Comparison of ENCODE assay signal across 8 cellular contexts in genomic region chr4:72302981-72303704, GRCh38.
A peak's percentile ranks its signal among the peaks of the same experiment; 100 is the strongest.
DNase-seq lines count a peak whose midpoint lies in the region; ATAC-seq, FAIRE-seq and TF ChIP-seq lines count a peak whose summit lies in the region.

No MANE protein-coding gene starts in this region.

- no peaks in the 10 kb centered on the region for H3K9me3 Mint-ChIP-seq in naive thymus-derived CD8-positive, alpha-beta T cell

- 40% methylated on average over 4 of the region's 4 CpGs for WGBS in A549 (ENCODE audit: missing lambda C conversion rate)
- WGBS in aorta, 2 donors = 63 to 75% methylated on average over 4 of the region's 4 CpGs

- TF ChIP-seq RAD21 in A549 (conservative IDR thresholded peaks at IDR 0.05 in 1 of 2, IDR thresholded peaks at IDR 0.05 in 1 of 2) = peak; percentile 36 to 38; a peak in 4 of 5 replicates

- CTCF ChIA-PET in A549 (lab: Yijun Ruan, JAX) = interaction anchor here (0.6 to 2.3 kb wide), 5 partner anchors 9 to 29 kb away, joined by 3 to 9 read pairs (median 3); no protein-coding TSS in a partner anchor

- H3K4me3 Mint-ChIP-seq in naive thymus-derived CD8-positive, alpha-beta T cell = no peak overlapping the region

- peak; percentile 82 to 90 for ATAC-seq in A549
- peak; percentile 98 for ATAC-seq in HG02571 (IDR thresholded peaks at IDR 0.05; ENCODE audit: unreplicated experiment)
- peak; percentile 49 to 58 for ATAC-seq in naive thymus-derived CD8-positive, alpha-beta T cell
- peak; percentile 57 for ATAC-seq in aorta (ENCODE audit: low FRiP score)

- H3K4me2 ChIP-seq in A549 = no peak overlapping the region

- DNase-seq in A549 (ENCODE audit: low read depth in 1 of 2, low spot score in 1 of 2) (peak; percentile 3 to 24), MV-4-11 (lab: John Stamatoyannopoulos, UW) (peak; percentile 26), epithelial cell of proximal tubule (ENCODE audit: low read depth) (no peak), aorta (no peak)
- DNase-seq in activated CD4-positive, alpha-beta T cell treated with anti-CD3 and anti-CD28 coated beads for 48 hours = peak; percentile 42
- DNase-seq in naive thymus-derived CD8-positive, alpha-beta T cell = peak; percentile 3 to 65 (median 30)

- intact Hi-C loops in aorta (cut with DNase I) = no loop called here

- no peaks in the 10 kb centered on the region for H3K4me1 ChIP-seq in A549
- H3K4me1 ChIP-seq in aorta (ENCODE audit: control insufficient read depth in 1 of 2, insufficient read depth in 2 of 2, low read length in 2 of 2) = no peaks in the 10 kb centered on the region

- H3K27me3 Mint-ChIP-seq in naive thymus-derived CD8-positive, alpha-beta T cell = peaks cover 0 to 4% (median 0%) of the 10 kb centered on the region in 5 donors

- peak overlapping the region in 1 of 10 donors; percentile 56 for H3K27ac Mint-ChIP-seq in naive thymus-derived CD8-positive, alpha-beta T cell

- POLR2A ChIA-PET in A549 (lab: Yijun Ruan, JAX) = no interaction called here
- POLR2A ChIA-PET in naive thymus-derived CD8-positive, alpha-beta T cell (lab: Charles Lee) = no interaction called here

- H3K4me1 Mint-ChIP-seq in naive thymus-derived CD8-positive, alpha-beta T cell = peaks cover 0 to 2% (median 0%) of the 10 kb centered on the region in 4 donors

- H3K27ac ChIP-seq in A549 (no peak overlapping the region), aorta (ENCODE audit: low read depth in 1 of 2, low read length in 2 of 2) (no peak overlapping the region)

- no peak for TF ChIP-seq POLR2A in A549 (IDR thresholded peaks at IDR 0.05; ENCODE audit: low read length)

- no peak for TF ChIP-seq EP300 in A549 (IDR thresholded peaks at IDR 0.05)

- no peak overlapping the region for H3K4me3 ChIP-seq in A549
- H3K4me3 ChIP-seq in epithelial cell of proximal tubule (ENCODE audit: low read depth, low read length) = no peak overlapping the region
- H3K4me3 ChIP-seq in aorta (ENCODE audit: low read length in 2 of 2) = no peak overlapping the region

- TF ChIP-seq CTCF in A549 (IDR thresholded peaks at IDR 0.05) (peak; percentile 57), GM12873 (IDR thresholded peaks at IDR 0.05; ENCODE audit: insufficient read depth, low read depth, low read length, missing control alignments) (peak; percentile 65), epithelial cell of proximal tubule (conservative IDR thresholded peaks at IDR 0.05; ENCODE audit: low read depth, low read length) (peak; percentile 79)

- H3K9me3 ChIP-seq in A549 (no peaks in the 10 kb centered on the region), aorta (ENCODE audit: control insufficient read depth, low read length) (no peaks in the 10 kb centered on the region)

- H3K36me3 ChIP-seq in aorta (ENCODE audit: control insufficient read depth in 1 of 2, insufficient read depth in 2 of 2, low read length in 1 of 2) = no peaks in the 10 kb centered on the region

- no peak for FAIRE-seq in A549 (lab: Jason Lieb, UNC)

- no peaks in the 10 kb centered on the region for H3K27me3 ChIP-seq in aorta (ENCODE audit: control insufficient read depth in 1 of 2, insufficient read depth in 2 of 2, low read length in 1 of 2)

- H3K36me3 Mint-ChIP-seq in naive thymus-derived CD8-positive, alpha-beta T cell = no peaks in the 10 kb centered on the region

TF ChIP-seq in A549, 52 proteins besides CTCF, POLR2A, EP300 and RAD21:
- TF ChIP-seq SMC3 (IDR thresholded peaks at IDR 0.05) (peak; percentile 39; the same call in 2 of the 3 replicates), HOXA7 (CRISPR knock-in tag; IDR thresholded peaks at IDR 0.05) (no peak)

Comparison
In these comparisons a context has a peak if more than half of its experiments do, and no peak if none do; other contexts are left out.
1. DNase-seq: peak in A549 (2 of 2), MV-4-11 (single experiment), activated CD4-positive, alpha-beta T cell treated with anti-CD3 and anti-CD28 coated beads for 48 hours (single experiment) and naive thymus-derived CD8-positive, alpha-beta T cell (10 of 10); none in epithelial cell of proximal tubule (single experiment) and aorta (0 of 2).
2. Peak in every context shown above with its lines, with median percentiles within 50 percentile points of each other: ATAC-seq and CTCF ChIP-seq.